18 cellular contexts compared by ENCODE assay signal in genomic region chr19:5085566-5085965, GRCh38.
DNase-seq lines count a peak whose midpoint lies in the region; ATAC-seq, FAIRE-seq and TF ChIP-seq lines count a peak whose summit lies in the region.
"Had no signal": no experiment of that assay in that cellular context is flagged by ENCODE, and none has a peak within 500 bp of the region (broad histone marks: within the 10 kb centered on the region; RNA-seq: fewer than 3 reads in every experiment).

No MANE protein-coding gene starts in this region.

- no peak overlapping the region for H3K9ac ChIP-seq in OCI-LY3 (ENCODE audit: low read length)
- H3K9ac ChIP-seq: GM23248 had no signal

- peaks cover 28% of the 10 kb centered on the region for H4K20me1 ChIP-seq in OCI-LY3 (ENCODE audit: insufficient read depth, low read length)

- 94% methylated on average over 20 of the region's 20 CpGs for WGBS in right cardiac atrium

- H3K27me3 Mint-ChIP-seq in central memory CD8-positive, alpha-beta T cell: no peaks in the 10 kb centered on the region
- H3K27me3 Mint-ChIP-seq: B cell had no signal

- peaks cover 36% of the 10 kb centered on the region for H3K36me3 ChIP-seq in OCI-LY3 (replicated peaks; ENCODE audit: low read depth, low read length)

- peak overlapping the region; percentile 82 for H3K27ac Mint-ChIP-seq in central memory CD8-positive, alpha-beta T cell (ENCODE audit: low read depth)
- H3K27ac Mint-ChIP-seq: B cell, HFFc6 had no signal

- H3K4me2 ChIP-seq in OCI-LY3 (ENCODE audit: low read length): peak overlapping the region; percentile 11
- H3K4me2 ChIP-seq: BLaER1 treated with 17β-estradiol and CSF1 and Interleukin-3, amounts not matched to agents 10 nM and 100 nM had no signal

- peak overlapping the region; percentile 36 for H3K4me3 Mint-ChIP-seq in central memory CD8-positive, alpha-beta T cell
- H3K4me3 Mint-ChIP-seq: B cell; CD8-positive, alpha-beta T cell; HFFc6 had no signal

- intact Hi-C loops in right cardiac atrium (cut with DNase I): no loop called here
- intact Hi-C loops in Right ventricle myocardium superior (cut with DNase I): no loop called here

- peaks cover 7% of the 10 kb centered on the region for H3K36me3 Mint-ChIP-seq in central memory CD8-positive, alpha-beta T cell (ENCODE audit: insufficient read depth)

- H3K27me3 ChIP-seq in right cardiac atrium (ENCODE audit: control insufficient read depth, insufficient read depth) (no peaks in the 10 kb centered on the region), OCI-LY3 (ENCODE audit: low read depth, low read length) (no peaks in the 10 kb centered on the region)
- H3K27me3 ChIP-seq: BLaER1 treated with 17β-estradiol and CSF1 and Interleukin-3, amounts not matched to agents 10 nM and 100 nM had no signal

- no peaks in the 10 kb centered on the region for H3K4me1 Mint-ChIP-seq in central memory CD8-positive, alpha-beta T cell
- H3K4me1 Mint-ChIP-seq: B cell had no signal

- no peak for FAIRE-seq in GM19239 (lab: Jason Lieb, UNC)
- FAIRE-seq: G401.6, GM12891, HTR-8/SVneo had no signal

- H3K9me3 Mint-ChIP-seq in central memory CD8-positive, alpha-beta T cell: no peaks in the 10 kb centered on the region
- H3K9me3 Mint-ChIP-seq: CD8-positive, alpha-beta T cell; HFFc6 had no signal

- no peak overlapping the region for H2AFZ ChIP-seq in OCI-LY3 (ENCODE audit: low read depth, low read length)
- H2AFZ ChIP-seq: GM23248 had no signal

- DNase-seq in right cardiac atrium (peak in 2 of 3 donors; percentile 56 to 61), Right ventricle myocardium superior (no peak), GM19239 (ENCODE audit: insufficient read length, low spot score) (no peak), RPMI8226 (no peak)
- no peak for DNase-seq in central memory CD8-positive, alpha-beta T cell (ENCODE audit: low spot score in 2 of 2)
- DNase-seq in stimulated activated naive CD8-positive, alpha-beta T cell treated with anti-CD3 and anti-CD28 coated beads, Interleukin-15, Interleukin-2, amounts not matched to agents 100 U/mL and 50 U/mL, for 24 hours: no peak
- DNase-seq: 8988T, DMS 273 treated with DMSO at 0.1 percent for 48 hours, GM23248, HFFc6 had no signal

- TF ChIP-seq CTCF in OCI-LY3 (IDR thresholded peaks at IDR 0.05; ENCODE audit: low read depth, low read length): no peak

- H3K9me3 ChIP-seq in right cardiac atrium (ENCODE audit: control insufficient read depth, low read length): no peaks in the 10 kb centered on the region
- H3K9me3 ChIP-seq in OCI-LY3 (ENCODE audit: insufficient read depth, low read length): no peaks in the 10 kb centered on the region
- H3K9me3 ChIP-seq: BLaER1 treated with 17β-estradiol and CSF1 and Interleukin-3, amounts not matched to agents 10 nM and 100 nM had no signal

- H3K27ac ChIP-seq in right cardiac atrium (ENCODE audit: low read length): no peak overlapping the region
- no peak overlapping the region for H3K27ac ChIP-seq in OCI-LY3 (ENCODE audit: low read length)
- H3K27ac ChIP-seq: BLaER1 treated with 17β-estradiol and CSF1 and Interleukin-3, amounts not matched to agents 10 nM and 100 nM; GM23248 had no signal

- no peaks in the 10 kb centered on the region for H3K79me2 ChIP-seq in OCI-LY3 (ENCODE audit: low read length)

- H3K4me1 ChIP-seq in right cardiac atrium (ENCODE audit: control insufficient read depth, insufficient read depth, low read length) (peaks cover under 1% of the 10 kb centered on the region), OCI-LY3 (ENCODE audit: low read length) (peaks cover 17% of the 10 kb centered on the region)

- ATAC-seq in right cardiac atrium (no peak), Right ventricle myocardium superior (ENCODE audit: poor library complexity) (no peak)
- ATAC-seq in central memory CD8-positive, alpha-beta T cell (replicated peaks; ENCODE audit: extremely low read depth, poor library complexity, severe bottlenecking): no peak
- no peak for ATAC-seq in stimulated activated naive CD8-positive, alpha-beta T cell treated with anti-CD3 and anti-CD28 coated beads, Interleukin-15, Interleukin-2, amounts not matched to agents 100 U/mL and 50 U/mL, for 24 hours
- ATAC-seq: HCT116 had no signal

- H3K4me3 ChIP-seq in right cardiac atrium (ENCODE audit: low read length): no peak overlapping the region
- H3K4me3 ChIP-seq in OCI-LY3 (ENCODE audit: low read length): no peak overlapping the region
- H3K4me3 ChIP-seq: BLaER1 treated with 17β-estradiol and CSF1 and Interleukin-3, amounts not matched to agents 10 nM and 100 nM; GM23248 had no signal

Comparison
In these comparisons a context has a peak if more than half of its experiments do, and no peak if none do; other contexts are left out.
1. DNase-seq: peak in right cardiac atrium (2 of 3); none in Right ventricle myocardium superior (single experiment), central memory CD8-positive, alpha-beta T cell (0 of 2), GM19239 (single experiment), stimulated activated naive CD8-positive, alpha-beta T cell treated with anti-CD3 and anti-CD28 coated beads, Interleukin-15, Interleukin-2, amounts not matched to agents 100 U/mL and 50 U/mL, for 24 hours (single experiment) and RPMI8226 (single experiment).